In the genomic region with DNA sequence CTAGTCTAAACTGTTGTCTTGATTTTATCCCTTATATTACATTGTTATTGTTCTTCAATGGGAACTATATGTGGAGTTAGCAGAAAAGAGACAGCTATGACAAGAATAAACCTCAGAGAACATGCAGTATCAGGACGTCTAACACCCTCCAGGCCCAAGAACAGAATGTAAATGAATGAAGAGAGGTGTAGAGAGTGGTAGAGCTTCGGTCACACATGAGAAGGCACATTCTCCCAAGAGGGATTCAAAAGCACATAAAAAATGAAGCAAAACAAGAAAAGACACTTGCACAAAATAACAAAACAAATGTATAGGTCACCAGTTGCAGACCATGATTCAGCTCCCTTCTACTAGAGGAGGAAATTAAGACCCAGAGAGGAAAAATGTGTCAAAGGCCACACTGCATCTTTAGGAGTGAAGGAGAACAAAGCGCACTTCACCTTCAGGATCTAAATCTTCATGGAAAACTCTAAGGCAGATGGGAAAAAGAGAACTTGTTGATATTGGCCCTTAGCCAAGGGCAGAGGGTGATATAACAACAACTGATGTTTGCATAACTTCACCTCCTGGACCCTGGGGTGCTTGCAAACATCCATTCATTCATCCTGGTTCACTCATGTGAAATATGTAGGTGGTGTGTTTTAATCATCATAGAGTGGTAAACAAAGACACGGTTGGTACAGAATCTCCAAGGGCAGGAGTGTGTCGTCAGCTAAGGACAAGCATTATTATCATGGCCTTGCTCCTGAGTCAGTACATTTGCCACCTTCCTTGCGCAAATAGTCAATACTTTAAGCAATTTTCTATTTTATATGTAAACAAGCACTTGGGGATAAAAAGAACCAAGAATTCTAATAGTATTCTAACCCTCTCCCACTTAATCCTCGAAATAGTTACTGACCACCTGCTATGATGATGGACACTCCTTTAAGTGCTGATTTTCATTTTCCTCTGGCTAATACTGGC, we compare ENCODE assay signal across 1 cellular context.
TF ChIP-seq lines count a peak whose summit lies in the region.

No MANE protein-coding gene starts in this region.

TF ChIP-seq in A549, 52 proteins besides CTCF, POLR2A, EP300 and RAD21 (continued from another document):
- TF ChIP-seq HES2 (IDR thresholded peaks at IDR 0.05), result peak; percentile 61; the same call in 1 of the 2 replicates
- TF ChIP-seq HOXB13 (CRISPR knock-in tag; IDR thresholded peaks at IDR 0.05; ENCODE audit: low read depth), result no peak
- TF ChIP-seq KDM5A (IDR thresholded peaks at IDR 0.05), result no peak
- peak; percentile 67; the same call in 1 of the 2 replicates for TF ChIP-seq FOSL2 (IDR thresholded peaks at IDR 0.05)
- peak; percentile 81 for TF ChIP-seq FOSL2 (CRISPR knock-in tag; IDR thresholded peaks at IDR 0.05)
- TF ChIP-seq REST (IDR thresholded peaks at IDR 0.05), result no peak
- TF ChIP-seq MYC (IDR thresholded peaks at IDR 0.05; ENCODE audit: borderline replicate concordance, low read length), result no peak
- no peak for TF ChIP-seq CBX8 (IDR thresholded peaks at IDR 0.05)
- TF ChIP-seq FOSB (CRISPR knock-in tag; IDR thresholded peaks at IDR 0.05), result no peak
- no peak for TF ChIP-seq MAZ (IDR thresholded peaks at IDR 0.05; ENCODE audit: borderline replicate concordance, low read depth, low read length)
- peak; percentile 23 for TF ChIP-seq MAFK (IDR thresholded peaks at IDR 0.05; ENCODE audit: partially characterized antibody)
- no peak for TF ChIP-seq HOXA7 (CRISPR knock-in tag; IDR thresholded peaks at IDR 0.05)
- no peak for TF ChIP-seq HMGXB4 (CRISPR knock-in tag; IDR thresholded peaks at IDR 0.05; ENCODE audit: borderline replicate concordance)
- no peak for TF ChIP-seq SREBF2 (IDR thresholded peaks at IDR 0.05)
- peak; percentile 74; the same call in 1 of the 2 replicates for TF ChIP-seq RFX5 (IDR thresholded peaks at IDR 0.05)
- no peak for TF ChIP-seq ELK1 (IDR thresholded peaks at IDR 0.05; ENCODE audit: low read depth, low read length)
- no peak for TF ChIP-seq EHF (CRISPR knock-in tag; IDR thresholded peaks at IDR 0.05)
